14 cellular contexts compared by ENCODE assay signal in the genomic region with DNA sequence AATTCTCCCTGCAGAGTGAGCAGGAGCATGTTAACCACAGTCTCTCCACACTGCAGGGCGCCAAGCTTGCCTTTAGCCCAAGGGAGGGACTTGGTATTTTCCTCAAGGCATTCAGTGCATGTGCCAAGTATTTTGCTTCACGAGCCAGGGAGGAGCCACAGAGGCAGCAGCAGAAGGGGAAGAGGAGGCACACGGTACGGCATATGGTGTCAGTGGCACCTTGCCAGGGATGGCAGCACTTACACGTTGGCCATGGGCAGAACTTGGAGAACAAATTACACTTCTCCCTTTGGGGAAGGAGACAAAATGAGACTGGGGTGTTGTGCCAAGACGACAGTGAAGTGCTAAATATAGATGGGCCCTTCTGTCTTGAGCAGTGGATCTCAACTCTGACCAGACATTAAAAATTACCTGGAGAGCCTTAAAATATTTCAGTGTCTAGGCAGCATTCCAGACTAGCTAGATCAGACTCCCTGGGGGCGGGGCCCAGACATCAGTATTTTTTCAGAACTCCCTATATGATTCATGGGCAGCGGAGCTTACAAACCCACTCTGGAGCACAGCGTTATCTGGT.
DNase-seq lines count a peak whose midpoint lies in the region; ATAC-seq and TF ChIP-seq lines count a peak whose summit lies in the region.
"Had no signal": no experiment of that assay in that cellular context is flagged by ENCODE, and none has a peak within 500 bp of the region (broad histone marks: within the 10 kb centered on the region; RNA-seq: fewer than 3 reads in every experiment).

No MANE protein-coding gene starts in this region.

- no peak overlapping the region for H2BK5ac ChIP-seq in neuronal stem cell (ENCODE audit: low read length)

- H4K91ac ChIP-seq in neuronal stem cell (ENCODE audit: low read depth, low read length, poor library complexity), result no peak overlapping the region

- H3K79me1 ChIP-seq in neuronal stem cell (ENCODE audit: low read depth, low read length), result no peaks in the 10 kb centered on the region

- no peaks in the 10 kb centered on the region for H3K9me3 Mint-ChIP-seq in stimulated activated naive CD8-positive, alpha-beta T cell treated with anti-CD3 and anti-CD28 coated beads, Interleukin-15, amount 100 ng/mL, for 72 hours
- H3K9me3 Mint-ChIP-seq: T-helper 1 cell treated with Interleukin-12 subunit alpha and Interleukin-12 subunit beta and Interleukin-4 antibody, amounts not matched to agents 30 μg/mL and 1 μg/mL, for 36 hours had no signal

- H2BK15ac ChIP-seq in neuronal stem cell (ENCODE audit: low read length), result no peak overlapping the region

- H2BK120ac ChIP-seq in neuronal stem cell (ENCODE audit: low read depth, low read length), result no peak overlapping the region

- no peak overlapping the region for H3K27ac Mint-ChIP-seq in stimulated activated naive CD8-positive, alpha-beta T cell treated with anti-CD3 and anti-CD28 coated beads, Interleukin-15, amount 100 ng/mL, for 72 hours
- H3K27ac Mint-ChIP-seq: HFFc6; natural killer cell treated with Interleukin-12 subunit alpha and Interleukin-12 subunit beta and Interleukin-15 and Interleukin-18, amount 100 ng/mL, for 72 hours; T-helper 1 cell treated with Interleukin-12 subunit alpha and Interleukin-12 subunit beta and Interleukin-4 antibody, amounts not matched to agents 30 μg/mL and 1 μg/mL, for 36 hours had no signal

- in situ Hi-C loops in GM13977 (cut with MboI; ENCODE audit: low pct_unique_long_range_greater_than_20kb, low sequenced_read_pairs, unreplicated experiment) (no loop called here), KBM-7 (cut with MboI; ENCODE audit: low pct_unique_long_range_greater_than_20kb, low sequenced_read_pairs) (no loop called here)

- H2AK5ac ChIP-seq in neuronal stem cell (ENCODE audit: low read depth, low read length), result no peak overlapping the region

- H3K4me3 ChIP-seq in cardiac fibroblast (replicated peaks in 1 of 2; ENCODE audit: low read depth in 2 of 2, low read length in 2 of 2) (no peak overlapping the region), neuronal stem cell (ENCODE audit: low read length in 2 of 2) (peak overlapping the region in 1 of 2 donors; percentile 18)
- H3K4me3 ChIP-seq: heart right ventricle, stomach had no signal

- no peak overlapping the region for H2BK12ac ChIP-seq in neuronal stem cell (ENCODE audit: low read length)

- TF ChIP-seq CTCF in cardiac fibroblast (IDR thresholded peaks at IDR 0.05; ENCODE audit: low read depth, low read length), result no peak
- TF ChIP-seq CTCF in GM13977 (IDR thresholded peaks at IDR 0.05; ENCODE audit: extremely low read depth, insufficient read depth, missing control alignments), result no peak

- no peak overlapping the region for H3K14ac ChIP-seq in neuronal stem cell (ENCODE audit: low read length)

- H3K27me3 ChIP-seq in neuronal stem cell (ENCODE audit: control insufficient read depth in 3 of 3, insufficient read depth in 3 of 3, low read depth in 1 of 3, low read length in 3 of 3), result no peaks in the 10 kb centered on the region
- H3K27me3 ChIP-seq: stomach had no signal

- H4K8ac ChIP-seq in neuronal stem cell (ENCODE audit: low read depth, low read length), result peak overlapping the region; percentile 45

- no peak overlapping the region for H3K4me3 Mint-ChIP-seq in stimulated activated naive CD8-positive, alpha-beta T cell treated with anti-CD3 and anti-CD28 coated beads, Interleukin-15, amount 100 ng/mL, for 72 hours
- H3K4me3 Mint-ChIP-seq: HFFc6; natural killer cell treated with Interleukin-12 subunit alpha and Interleukin-12 subunit beta and Interleukin-15 and Interleukin-18, amount 100 ng/mL, for 72 hours; T-helper 1 cell treated with Interleukin-12 subunit alpha and Interleukin-12 subunit beta and Interleukin-4 antibody, amounts not matched to agents 30 μg/mL and 1 μg/mL, for 36 hours had no signal

- WGBS in neuronal stem cell (ENCODE audit: extremely low coverage in 2 of 2, insufficient read length in 2 of 2, insufficient replicate concordance in 1 of 2), 2 donors, result no CpG with 5 or more reads among the region's 9 CpGs

- no peak overlapping the region for H3K4me2 ChIP-seq in neuronal stem cell (ENCODE audit: insufficient read depth, low read length, poor library complexity, severe bottlenecking)

- no peak overlapping the region for H3K18ac ChIP-seq in neuronal stem cell (ENCODE audit: low read length)

- H3K9ac ChIP-seq in neuronal stem cell (ENCODE audit: low read depth, low read length, poor library complexity), result no peak overlapping the region

- H3K27me3 Mint-ChIP-seq in stimulated activated naive CD8-positive, alpha-beta T cell treated with anti-CD3 and anti-CD28 coated beads, Interleukin-15, amount 100 ng/mL, for 72 hours, result peaks cover 10% of the 10 kb centered on the region

- ATAC-seq in stimulated activated naive CD8-positive, alpha-beta T cell treated with anti-CD3 and anti-CD28 coated beads, Interleukin-15, amount 100 ng/mL, for 72 hours, result no peak
- ATAC-seq: natural killer cell treated with Interleukin-12 subunit alpha and Interleukin-12 subunit beta and Interleukin-15 and Interleukin-18, amount 100 ng/mL, for 72 hours had no signal

- no peak overlapping the region for H3K4ac ChIP-seq in neuronal stem cell (ENCODE audit: low read length)

- no peaks in the 10 kb centered on the region for H3K9me3 ChIP-seq in neuronal stem cell (replicated peaks in 1 of 2; ENCODE audit: control insufficient read depth in 2 of 2, insufficient read depth in 1 of 2, low read depth in 1 of 2, low read length in 2 of 2)
- H3K9me3 ChIP-seq: heart right ventricle, stomach had no signal

- DNase-seq in EH (ENCODE audit: low read depth), result peak; percentile 72
- DNase-seq in NCI-H2171 (lab: John Stamatoyannopoulos, UW), result peak; percentile 84
- peak; percentile 5 to 42 for DNase-seq in cardiac fibroblast (ENCODE audit: low read depth in 2 of 2)
- no peak for DNase-seq in neuronal stem cell (ENCODE audit: low spot score)
- DNase-seq in GM13977 (ENCODE audit: low spot score), result no peak
- DNase-seq in stimulated activated naive CD8-positive, alpha-beta T cell treated with anti-CD3 and anti-CD28 coated beads, Interleukin-15, amount 100 ng/mL, for 72 hours, result no peak
- no peak for DNase-seq in KBM-7
- no peak for DNase-seq in NCI-H2107 (lab: John Stamatoyannopoulos, UW)
- DNase-seq: heart right ventricle, HFFc6, NCI-H2081 treated with DMSO at 0.1 percent for 48 hours, stomach had no signal

- no peak overlapping the region for H2AFZ ChIP-seq in neuronal stem cell (ENCODE audit: low read length)

- no peak overlapping the region for H3K23ac ChIP-seq in neuronal stem cell (ENCODE audit: low read depth, low read length, poor library complexity)

- no peaks in the 10 kb centered on the region for H3K36me3 ChIP-seq in neuronal stem cell (replicated peaks in 1 of 2; ENCODE audit: control insufficient read depth in 2 of 2, insufficient read depth in 2 of 2, low read length in 2 of 2)
- H3K36me3 ChIP-seq: heart right ventricle, stomach had no signal

- H3K4me1 ChIP-seq in neuronal stem cell (ENCODE audit: control insufficient read depth in 2 of 2, insufficient read depth in 1 of 2, low read depth in 1 of 2, low read length in 2 of 2), result peaks cover 0 to 5% of the 10 kb centered on the region in 2 donors
- H3K4me1 ChIP-seq: heart right ventricle had no signal

- H3K27ac ChIP-seq in neuronal stem cell (replicated peaks; ENCODE audit: low read length), result no peak overlapping the region
- H3K27ac ChIP-seq: heart right ventricle, stomach had no signal

- H3K4me1 Mint-ChIP-seq in stimulated activated naive CD8-positive, alpha-beta T cell treated with anti-CD3 and anti-CD28 coated beads, Interleukin-15, amount 100 ng/mL, for 72 hours, result no peaks in the 10 kb centered on the region

Comparison
In these comparisons a context has a peak if more than half of its experiments do, and no peak if none do; other contexts are left out.
1. DNase-seq: peak in EH (single experiment), NCI-H2171 (single experiment) and cardiac fibroblast (2 of 2); none in neuronal stem cell (single experiment), GM13977 (single experiment), stimulated activated naive CD8-positive, alpha-beta T cell treated with anti-CD3 and anti-CD28 coated beads, Interleukin-15, amount 100 ng/mL, for 72 hours (0 of 2), KBM-7 (single experiment) and NCI-H2107 (single experiment).